In the genomic region with DNA sequence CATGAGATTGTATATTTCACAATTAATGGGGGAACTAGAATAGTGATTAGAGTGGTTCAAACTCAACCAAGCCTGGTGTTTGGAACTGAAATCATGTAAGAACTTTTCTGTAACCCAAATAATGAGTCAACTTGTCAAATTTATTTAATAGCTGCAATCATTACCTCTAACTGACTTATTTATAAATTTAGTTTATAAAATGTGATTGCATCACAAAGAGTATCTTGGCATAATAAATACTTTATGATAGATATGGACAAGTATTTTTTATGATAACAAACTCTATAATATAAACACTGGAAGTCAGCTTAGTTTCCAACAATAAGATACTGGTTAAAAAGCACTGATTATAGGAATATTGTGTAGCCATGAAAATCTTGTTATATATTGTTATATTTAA, we compare ENCODE assay signal across 22 cellular contexts.
A peak's percentile ranks its signal among the peaks of the same experiment; 100 is the strongest.
DNase-seq lines count a peak whose midpoint lies in the region; ATAC-seq and TF ChIP-seq lines count a peak whose summit lies in the region.
"Had no signal": no experiment of that assay in that cellular context is flagged by ENCODE, and none has a peak within 500 bp of the region (broad histone marks: within the 10 kb centered on the region; RNA-seq: fewer than 3 reads in every experiment).

No MANE protein-coding gene starts in this region.

- H3K27me3 ChIP-seq in fibroblast of lung (ENCODE audit: control insufficient read depth, insufficient read depth, low read length) (no peaks in the 10 kb centered on the region), H7 (ENCODE audit: control insufficient read depth, insufficient read depth, low read length) (no peaks in the 10 kb centered on the region)
- H3K27me3 ChIP-seq: BE2C, BLaER1 had no signal

- H3K9me3 ChIP-seq in fibroblast of lung (ENCODE audit: control insufficient read depth, insufficient read depth, low read depth, low read length): no peaks in the 10 kb centered on the region
- H3K9me3 ChIP-seq: BE2C, BLaER1 had no signal

- DNase-seq in fibroblast of lung (ENCODE audit: low read depth in 2 of 2) (peak in 1 of 2 donors; percentile 60), hepatic stellate cell (ENCODE audit: low spot score) (peak; percentile 5), H7 (no peak)
- DNase-seq: 8988T; ACHN; BE2C; C1 segment of cervical spinal cord; CD4-positive, alpha-beta memory T cell; CD4-positive, CD25-positive, alpha-beta regulatory T cell; CD8-positive, alpha-beta memory T cell; COR-L47; DMS 273 treated with DMSO at 0.1 percent for 48 hours; DMS153; DMS53; DMS79; DND-41; EL; GDM1 had no signal

- TF ChIP-seq CTCF in fibroblast of lung (conservative IDR thresholded peaks at IDR 0.05 in 1 of 2, IDR thresholded peaks at IDR 0.05 in 1 of 2; ENCODE audit: low read depth in 1 of 2, low read length in 2 of 2): no peak

- H3K36me3 ChIP-seq in fibroblast of lung (ENCODE audit: control insufficient read depth, insufficient read depth, low read length) (no peaks in the 10 kb centered on the region), H7 (replicated peaks; ENCODE audit: control insufficient read depth, insufficient read depth, low read length) (no peaks in the 10 kb centered on the region)
- H3K36me3 ChIP-seq: BE2C, BLaER1 had no signal

- no peaks in the 10 kb centered on the region for H3K79me2 ChIP-seq in fibroblast of lung (ENCODE audit: control insufficient read depth, insufficient read depth, low read length)

- ATAC-seq in HG02884 (IDR thresholded peaks at IDR 0.05; ENCODE audit: unreplicated experiment) (no peak), HG03045 (IDR thresholded peaks at IDR 0.05; ENCODE audit: unreplicated experiment) (no peak)
- ATAC-seq: GM12878 had no signal

- no peak overlapping the region for H3K27ac ChIP-seq in fibroblast of lung (ENCODE audit: insufficient read depth, low read length)
- H3K27ac ChIP-seq: BLaER1 had no signal

- no peaks in the 10 kb centered on the region for H4K20me1 ChIP-seq in fibroblast of lung (ENCODE audit: control insufficient read depth, extremely low read depth, insufficient read depth, low read length)
- H4K20me1 ChIP-seq: BLaER1 had no signal

- no peak overlapping the region for H3K9ac ChIP-seq in fibroblast of lung (ENCODE audit: insufficient read depth, low read length)
- H3K9ac ChIP-seq: BLaER1 had no signal

- H3K4me3 ChIP-seq in fibroblast of lung (replicated peaks in 1 of 4; ENCODE audit: control extremely low read depth in 1 of 4, insufficient read depth in 1 of 4, low read depth in 3 of 4, low read length in 4 of 4) (no peak overlapping the region), H7 (ENCODE audit: insufficient read depth, low read depth, low read length) (no peak overlapping the region)
- H3K4me3 ChIP-seq: BLaER1, GM12878 had no signal

- no peaks in the 10 kb centered on the region for H3K4me1 ChIP-seq in fibroblast of lung (ENCODE audit: control insufficient read depth, extremely low read depth, insufficient read depth, low read length)
- H3K4me1 ChIP-seq: BLaER1 had no signal

- H3K4me2 ChIP-seq in fibroblast of lung (ENCODE audit: extremely low read depth, insufficient read depth, low read length): peak overlapping the region; percentile 15
- H3K4me2 ChIP-seq: BLaER1 had no signal

- H2AFZ ChIP-seq in fibroblast of lung (ENCODE audit: low read length): no peak overlapping the region
